In the genomic region with DNA sequence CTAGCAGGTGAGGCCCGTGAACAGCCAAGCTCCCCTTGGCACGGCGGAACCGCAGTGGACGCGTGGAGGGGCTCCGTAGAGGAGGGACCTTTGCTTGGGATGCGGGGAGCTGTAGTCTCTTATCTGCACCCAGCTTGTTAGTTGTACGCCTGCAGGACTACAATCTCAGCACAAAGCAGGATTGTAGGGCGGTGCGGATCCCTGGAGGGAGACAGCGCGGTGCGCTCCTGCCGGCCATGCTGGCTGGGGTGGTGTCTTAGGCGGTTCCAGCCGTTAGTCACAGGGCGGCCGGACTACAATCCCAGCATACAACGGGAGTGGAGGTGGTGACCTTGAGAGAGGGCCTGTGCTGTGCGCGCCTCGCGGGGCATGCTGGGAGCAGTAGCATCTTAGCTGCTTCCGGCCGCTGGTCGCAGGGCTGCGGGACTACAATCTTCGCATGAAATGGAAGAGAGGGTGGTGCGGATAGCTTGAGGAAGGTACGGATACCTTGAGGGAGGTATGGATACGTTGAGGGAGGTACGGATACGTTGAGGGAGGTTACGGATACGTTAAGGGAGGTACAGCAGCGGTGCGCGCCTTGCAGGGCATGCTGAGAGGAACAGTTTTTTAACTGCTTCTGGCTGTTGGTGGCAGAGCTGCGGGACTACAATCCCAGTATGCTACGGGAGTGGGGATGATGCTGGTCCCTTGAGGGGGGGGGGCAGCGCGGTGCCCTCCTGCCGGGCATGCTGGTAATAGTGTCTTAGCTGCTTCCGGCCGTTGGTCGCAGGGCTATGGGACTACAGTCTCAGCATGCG, we compare ENCODE assay signal across 8 cellular contexts.
DNase-seq lines count a peak whose midpoint lies in the region; ATAC-seq, FAIRE-seq and TF ChIP-seq lines count a peak whose summit lies in the region.

No MANE protein-coding gene starts in this region.

- H3K79me2 ChIP-seq in Loucy (ENCODE audit: insufficient read depth, low read length) (peaks cover 40% of the 10 kb centered on the region), neural cell (replicated peaks; ENCODE audit: insufficient read depth, low read length) (peaks cover 44% of the 10 kb centered on the region)

- no peaks in the 10 kb centered on the region for H3K9me3 Mint-ChIP-seq in stimulated activated naive CD8-positive, alpha-beta T cell treated with anti-CD3 and anti-CD28 coated beads, Interleukin-15, amount 100 ng/mL, for 72 hours

- H3K4me3 ChIP-seq in Loucy (ENCODE audit: low read length, poor library complexity, severe bottlenecking), result peak overlapping the region; percentile 83
- peak overlapping the region; percentile 97 for H3K4me3 ChIP-seq in fibroblast of villous mesenchyme (ENCODE audit: low read depth, low read length)
- H3K4me3 ChIP-seq in neural cell (ENCODE audit: low read length), result peak overlapping the region; percentile 97

- H4K20me1 ChIP-seq in Loucy (ENCODE audit: insufficient read depth, low read length, poor library complexity, severe bottlenecking), result peaks cover 20% of the 10 kb centered on the region
- H4K20me1 ChIP-seq in neural cell (ENCODE audit: insufficient read depth), result no peaks in the 10 kb centered on the region

- H3K36me3 ChIP-seq in Loucy (ENCODE audit: insufficient read depth, low read length) (peaks cover 6% of the 10 kb centered on the region; the same call in 1 of the 2 replicates), neural cell (ENCODE audit: insufficient read depth, low read length) (no peaks in the 10 kb centered on the region)

- H3K9me2 ChIP-seq in Loucy (replicated peaks; ENCODE audit: low read depth, low read length), result no peaks in the 10 kb centered on the region
- H3K9me2 ChIP-seq in neural cell (ENCODE audit: insufficient read depth, low read length), result no peaks in the 10 kb centered on the region

- TF ChIP-seq CTCF in Loucy (conservative IDR thresholded peaks at IDR 0.05; ENCODE audit: low read length) (no peak), fibroblast of villous mesenchyme (IDR thresholded peaks at IDR 0.05; ENCODE audit: insufficient read depth, low read depth, low read length) (no peak), neural cell (IDR thresholded peaks at IDR 0.05; ENCODE audit: poor library complexity, severe bottlenecking) (peak; percentile 18)

- H3K9ac ChIP-seq in Loucy (ENCODE audit: low read depth, low read length, poor library complexity, severe bottlenecking) (peak overlapping the region; percentile 81), neural cell (ENCODE audit: low read length) (peak overlapping the region; percentile 81)

- peak overlapping the region; percentile 90 for H2AFZ ChIP-seq in Loucy (ENCODE audit: low read length)
- peak overlapping the region; percentile 81 for H2AFZ ChIP-seq in neural cell (ENCODE audit: low read depth, low read length)

- no peaks in the 10 kb centered on the region for H3K27me3 Mint-ChIP-seq in stimulated activated naive CD8-positive, alpha-beta T cell treated with anti-CD3 and anti-CD28 coated beads, Interleukin-15, amount 100 ng/mL, for 72 hours

- TF ChIP-seq RAD21 in neural cell (conservative IDR thresholded peaks at IDR 0.05), result peak; percentile 14

- peaks cover 18% of the 10 kb centered on the region for H3K4me1 Mint-ChIP-seq in stimulated activated naive CD8-positive, alpha-beta T cell treated with anti-CD3 and anti-CD28 coated beads, Interleukin-15, amount 100 ng/mL, for 72 hours

- peak overlapping the region; percentile 90 to 96 for H3K4me3 Mint-ChIP-seq in stimulated activated naive CD8-positive, alpha-beta T cell treated with anti-CD3 and anti-CD28 coated beads, Interleukin-15, amount 100 ng/mL, for 72 hours

- peak; percentile 73 for TF ChIP-seq POLR2A in H54 (IDR thresholded peaks at IDR 0.05; ENCODE audit: low read depth, low read length)

- H3K27me3 ChIP-seq in Loucy (ENCODE audit: insufficient read depth, low read length, poor library complexity, severe bottlenecking) (no peaks in the 10 kb centered on the region), neural cell (ENCODE audit: insufficient read depth, low read depth, low read length) (no peaks in the 10 kb centered on the region)

- peak overlapping the region; percentile 89 for H3K27ac ChIP-seq in neural cell (ENCODE audit: low read length)

- H3K4me2 ChIP-seq in Loucy (ENCODE audit: low read depth, low read length, poor library complexity, severe bottlenecking), result peak overlapping the region; percentile 92
- H3K4me2 ChIP-seq in neural cell (ENCODE audit: low read length), result peak overlapping the region; percentile 77

- TF ChIP-seq EP300 in neural cell (conservative IDR thresholded peaks at IDR 0.05; ENCODE audit: poor library complexity, severe bottlenecking), result peak; percentile 12

- H3K27ac Mint-ChIP-seq in stimulated activated naive CD8-positive, alpha-beta T cell treated with anti-CD3 and anti-CD28 coated beads, Interleukin-15, amount 100 ng/mL, for 72 hours, result peak overlapping the region; percentile 95 to 97

- peaks cover 15% of the 10 kb centered on the region for H3K4me1 ChIP-seq in Loucy (ENCODE audit: insufficient read depth, low read length, poor library complexity, severe bottlenecking)

- H3K9me3 ChIP-seq in Loucy (ENCODE audit: insufficient read depth, low read depth, low read length) (no peaks in the 10 kb centered on the region), neural cell (ENCODE audit: low read length) (no peaks in the 10 kb centered on the region)

- peak; percentile 95 for DNase-seq in ELF-1 (ENCODE audit: low read depth, low spot score)
- DNase-seq in H54 (ENCODE audit: insufficient read length, low spot score), result peak; percentile 89
- DNase-seq in SHP77 (lab: John Stamatoyannopoulos, UW), result peak; percentile 94 to 96
- DNase-seq in activated gamma-delta T cell (lab: John Stamatoyannopoulos, UW), result peak; percentile 78
- peak; percentile 93 for DNase-seq in fibroblast of villous mesenchyme (ENCODE audit: low read depth)
- peak; percentile 86 to 92 for DNase-seq in stimulated activated naive CD8-positive, alpha-beta T cell treated with anti-CD3 and anti-CD28 coated beads, Interleukin-15, amount 100 ng/mL, for 72 hours

- ATAC-seq in stimulated activated naive CD8-positive, alpha-beta T cell treated with anti-CD3 and anti-CD28 coated beads, Interleukin-15, amount 100 ng/mL, for 72 hours, result peak; percentile 95

- H3F3A ChIP-seq in Loucy (ENCODE audit: low read depth) (no peaks in the 10 kb centered on the region), neural cell (ENCODE audit: insufficient read depth, low read length, poor library complexity, severe bottlenecking) (no peaks in the 10 kb centered on the region)

- peak; percentile 88 for FAIRE-seq in H54 (lab: Jason Lieb, UNC)

TF ChIP-seq in neural cell, 6 proteins besides CTCF, POLR2A, EP300 and RAD21:
- peak; percentile 80 for TF ChIP-seq TAF1 (IDR thresholded peaks at IDR 0.05; ENCODE audit: low read depth)
- TF ChIP-seq SMC3 (conservative IDR thresholded peaks at IDR 0.05; ENCODE audit: poor library complexity), result no peak
- peak; percentile 29 for TF ChIP-seq REST (IDR thresholded peaks at IDR 0.05; ENCODE audit: borderline replicate concordance)
- peak; percentile 80 for TF ChIP-seq POLR2AphosphoS5 (IDR thresholded peaks at IDR 0.05)
- peak; percentile 88 for TF ChIP-seq MXI1 (conservative IDR thresholded peaks at IDR 0.05; ENCODE audit: poor library complexity, severe bottlenecking)
- TF ChIP-seq EZH2 (IDR thresholded peaks at IDR 0.05; ENCODE audit: borderline replicate concordance, insufficient read depth, low read length, poor library complexity, severe bottlenecking), result no peak

Comparison
In these comparisons a context has a peak if more than half of its experiments do, and no peak if none do; other contexts are left out.
1. Peak in every context shown above with its lines: DNase-seq, ATAC-seq, H3K4me3 ChIP-seq and H3K27ac ChIP-seq.